Comparison of ENCODE assay signal across 1 cellular context in the genomic region with DNA sequence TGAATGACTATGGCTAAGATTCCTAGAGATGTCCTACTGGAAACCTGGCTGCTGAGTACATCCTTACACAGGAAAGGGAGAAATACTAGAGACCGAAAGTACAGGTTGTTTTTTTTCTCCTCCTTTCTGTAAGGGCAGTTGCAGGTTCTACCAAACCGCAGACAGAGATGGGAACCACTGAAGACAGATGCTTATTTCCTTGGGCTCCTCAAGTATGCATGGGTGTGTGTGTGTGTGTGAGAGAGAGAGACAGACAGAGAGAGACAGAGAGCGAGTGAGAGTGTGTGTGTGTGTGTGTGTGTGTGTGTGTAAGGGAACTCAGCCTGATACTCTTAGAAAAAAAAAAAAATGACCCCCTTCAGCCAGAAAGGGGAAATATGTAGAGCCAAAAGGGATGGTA.
TF ChIP-seq lines count a peak whose summit lies in the region.

No MANE protein-coding gene starts in this region.

TF ChIP-seq in WTC11, 78 proteins besides CTCF, POLR2A, EP300 and RAD21 (continued from another document):
- TF ChIP-seq IRF2 (CRISPR knock-in tag; IDR thresholded peaks at IDR 0.05; ENCODE audit: borderline replicate concordance, low read depth) (no peak), ZBTB21 (CRISPR knock-in tag; IDR thresholded peaks at IDR 0.05; ENCODE audit: borderline replicate concordance) (no peak), ZNF219 (CRISPR knock-in tag; IDR thresholded peaks at IDR 0.05; ENCODE audit: borderline replicate concordance) (no peak), FOXJ3 (CRISPR knock-in tag; IDR thresholded peaks at IDR 0.05; ENCODE audit: borderline replicate concordance) (no peak), ZNF138 (CRISPR knock-in tag; conservative IDR thresholded peaks at IDR 0.05) (no peak), PRRX2 (CRISPR knock-in tag; IDR thresholded peaks at IDR 0.05) (no peak), ZNF232 (CRISPR knock-in tag; IDR thresholded peaks at IDR 0.05) (no peak), KAT7 (CRISPR knock-in tag; IDR thresholded peaks at IDR 0.05; ENCODE audit: borderline replicate concordance) (no peak), NR3C1 (CRISPR knock-in tag; conservative IDR thresholded peaks at IDR 0.05; ENCODE audit: low read depth) (no peak), RORB (CRISPR knock-in tag; IDR thresholded peaks at IDR 0.05) (no peak)
- TF ChIP-seq, protein P1, sequence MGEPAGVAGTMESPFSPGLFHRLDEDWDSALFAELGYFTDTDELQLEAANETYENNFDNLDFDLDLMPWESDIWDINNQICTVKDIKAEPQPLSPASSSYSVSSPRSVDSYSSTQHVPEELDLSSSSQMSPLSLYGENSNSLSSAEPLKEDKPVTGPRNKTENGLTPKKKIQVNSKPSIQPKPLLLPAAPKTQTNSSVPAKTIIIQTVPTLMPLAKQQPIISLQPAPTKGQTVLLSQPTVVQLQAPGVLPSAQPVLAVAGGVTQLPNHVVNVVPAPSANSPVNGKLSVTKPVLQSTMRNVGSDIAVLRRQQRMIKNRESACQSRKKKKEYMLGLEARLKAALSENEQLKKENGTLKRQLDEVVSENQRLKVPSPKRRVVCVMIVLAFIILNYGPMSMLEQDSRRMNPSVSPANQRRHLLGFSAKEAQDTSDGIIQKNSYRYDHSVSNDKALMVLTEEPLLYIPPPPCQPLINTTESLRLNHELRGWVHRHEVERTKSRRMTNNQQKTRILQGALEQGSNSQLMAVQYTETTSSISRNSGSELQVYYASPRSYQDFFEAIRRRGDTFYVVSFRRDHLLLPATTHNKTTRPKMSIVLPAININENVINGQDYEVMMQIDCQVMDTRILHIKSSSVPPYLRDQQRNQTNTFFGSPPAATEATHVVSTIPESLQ (CRISPR knock-in tag; IDR thresholded peaks at IDR 0.05), result no peak
- TF ChIP-seq, protein P2, sequence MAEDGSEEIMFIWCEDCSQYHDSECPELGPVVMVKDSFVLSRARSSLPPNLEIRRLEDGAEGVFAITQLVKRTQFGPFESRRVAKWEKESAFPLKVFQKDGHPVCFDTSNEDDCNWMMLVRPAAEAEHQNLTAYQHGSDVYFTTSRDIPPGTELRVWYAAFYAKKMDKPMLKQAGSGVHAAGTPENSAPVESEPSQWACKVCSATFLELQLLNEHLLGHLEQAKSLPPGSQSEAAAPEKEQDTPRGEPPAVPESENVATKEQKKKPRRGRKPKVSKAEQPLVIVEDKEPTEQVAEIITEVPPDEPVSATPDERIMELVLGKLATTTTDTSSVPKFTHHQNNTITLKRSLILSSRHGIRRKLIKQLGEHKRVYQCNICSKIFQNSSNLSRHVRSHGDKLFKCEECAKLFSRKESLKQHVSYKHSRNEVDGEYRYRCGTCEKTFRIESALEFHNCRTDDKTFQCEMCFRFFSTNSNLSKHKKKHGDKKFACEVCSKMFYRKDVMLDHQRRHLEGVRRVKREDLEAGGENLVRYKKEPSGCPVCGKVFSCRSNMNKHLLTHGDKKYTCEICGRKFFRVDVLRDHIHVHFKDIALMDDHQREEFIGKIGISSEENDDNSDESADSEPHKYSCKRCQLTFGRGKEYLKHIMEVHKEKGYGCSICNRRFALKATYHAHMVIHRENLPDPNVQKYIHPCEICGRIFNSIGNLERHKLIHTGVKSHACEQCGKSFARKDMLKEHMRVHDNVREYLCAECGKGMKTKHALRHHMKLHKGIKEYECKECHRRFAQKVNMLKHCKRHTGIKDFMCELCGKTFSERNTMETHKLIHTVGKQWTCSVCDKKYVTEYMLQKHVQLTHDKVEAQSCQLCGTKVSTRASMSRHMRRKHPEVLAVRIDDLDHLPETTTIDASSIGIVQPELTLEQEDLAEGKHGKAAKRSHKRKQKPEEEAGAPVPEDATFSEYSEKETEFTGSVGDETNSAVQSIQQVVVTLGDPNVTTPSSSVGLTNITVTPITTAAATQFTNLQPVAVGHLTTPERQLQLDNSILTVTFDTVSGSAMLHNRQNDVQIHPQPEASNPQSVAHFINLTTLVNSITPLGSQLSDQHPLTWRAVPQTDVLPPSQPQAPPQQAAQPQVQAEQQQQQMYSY (CRISPR knock-in tag; IDR thresholded peaks at IDR 0.05), result no peak
- TF ChIP-seq, protein P3, sequence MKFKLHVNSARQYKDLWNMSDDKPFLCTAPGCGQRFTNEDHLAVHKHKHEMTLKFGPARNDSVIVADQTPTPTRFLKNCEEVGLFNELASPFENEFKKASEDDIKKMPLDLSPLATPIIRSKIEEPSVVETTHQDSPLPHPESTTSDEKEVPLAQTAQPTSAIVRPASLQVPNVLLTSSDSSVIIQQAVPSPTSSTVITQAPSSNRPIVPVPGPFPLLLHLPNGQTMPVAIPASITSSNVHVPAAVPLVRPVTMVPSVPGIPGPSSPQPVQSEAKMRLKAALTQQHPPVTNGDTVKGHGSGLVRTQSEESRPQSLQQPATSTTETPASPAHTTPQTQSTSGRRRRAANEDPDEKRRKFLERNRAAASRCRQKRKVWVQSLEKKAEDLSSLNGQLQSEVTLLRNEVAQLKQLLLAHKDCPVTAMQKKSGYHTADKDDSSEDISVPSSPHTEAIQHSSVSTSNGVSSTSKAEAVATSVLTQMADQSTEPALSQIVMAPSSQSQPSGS (CRISPR knock-in tag; IDR thresholded peaks at IDR 0.05; ENCODE audit: borderline replicate concordance, low read depth), result no peak
- TF ChIP-seq, protein P4, sequence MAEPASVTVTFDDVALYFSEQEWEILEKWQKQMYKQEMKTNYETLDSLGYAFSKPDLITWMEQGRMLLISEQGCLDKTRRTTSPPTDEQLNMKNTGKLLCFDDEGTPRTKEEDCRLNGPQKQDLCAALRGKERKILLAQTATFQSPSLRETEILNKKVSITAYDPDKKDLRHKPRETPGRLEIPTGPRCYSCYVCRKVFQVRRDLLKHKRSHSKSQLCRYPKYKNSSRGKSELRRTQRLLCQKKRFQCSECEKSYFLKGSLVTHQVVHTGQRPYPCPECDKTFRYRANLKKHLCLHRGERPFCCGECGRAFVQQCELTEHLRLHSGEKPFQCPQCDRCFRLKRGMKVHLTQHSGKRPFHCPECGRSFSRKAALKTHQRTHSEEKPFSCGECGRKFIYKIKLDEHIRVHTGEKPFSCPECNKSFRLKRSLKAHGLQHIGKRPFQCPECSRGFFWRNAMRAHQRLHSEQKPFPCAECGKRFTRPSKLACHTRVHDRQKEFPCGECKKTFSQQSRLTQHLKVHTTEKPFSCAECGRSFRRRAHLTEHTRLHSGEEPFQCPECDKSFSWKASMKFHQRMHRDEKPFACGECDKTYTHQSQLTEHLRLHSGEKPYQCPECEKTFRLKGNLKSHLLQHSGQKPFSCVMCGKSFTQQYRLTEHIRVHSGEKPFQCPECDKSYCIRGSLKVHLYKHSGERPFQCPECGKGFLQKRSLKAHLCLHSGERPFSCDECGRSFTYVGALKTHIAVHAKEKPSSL (CRISPR knock-in tag; conservative IDR thresholded peaks at IDR 0.05), result no peak
